ENCODE assay signal across 8 cellular contexts in the genomic region with DNA sequence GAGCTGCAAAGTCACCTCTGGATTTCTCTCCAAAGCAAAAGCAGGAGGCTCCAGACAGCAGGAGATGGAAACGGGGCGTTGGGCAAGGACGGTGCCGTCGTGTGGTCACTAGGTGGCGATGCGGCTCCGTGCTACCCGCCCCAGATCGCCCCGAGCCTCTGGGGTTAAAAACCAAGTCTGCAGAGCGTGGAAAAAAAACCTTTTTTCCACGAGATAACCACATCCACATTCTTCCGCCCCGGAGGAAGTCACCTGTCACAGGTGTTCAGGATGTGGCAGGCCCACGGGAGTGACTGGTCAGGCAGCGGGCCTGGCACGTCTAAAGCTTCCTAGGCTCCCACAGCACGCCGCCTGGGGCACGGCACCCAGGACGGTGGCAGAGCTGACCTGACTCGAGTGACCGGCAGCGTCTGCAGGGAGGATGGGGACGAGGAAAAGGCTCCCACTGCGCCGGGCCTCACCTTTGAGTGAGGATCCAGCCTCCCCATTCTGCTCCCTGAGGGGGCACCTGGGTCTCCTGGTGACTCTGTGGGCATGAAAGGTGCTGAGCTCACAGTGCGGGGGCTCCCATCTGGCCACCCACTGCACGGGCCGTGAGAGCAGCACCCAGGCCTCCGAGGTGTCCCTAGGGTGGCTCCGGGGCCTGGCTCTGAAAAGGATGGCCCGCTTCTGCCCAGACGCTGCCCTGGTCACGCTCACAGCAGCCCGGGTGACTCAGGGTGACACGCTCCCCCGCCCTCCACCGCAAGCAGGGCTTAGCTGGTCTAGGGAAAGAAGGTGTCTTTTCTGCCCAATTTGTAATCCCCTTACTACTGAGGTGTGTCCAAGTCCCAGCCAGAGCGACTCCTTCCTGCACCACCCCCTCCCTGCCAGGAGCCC. TPM values are rescaled to one million over a fixed set of nuclear protein-coding genes. Genes with fewer than 3 reads are reported as not detected.
DNase-seq lines count a peak whose midpoint lies in the region; ATAC-seq and TF ChIP-seq lines count a peak whose summit lies in the region.

No MANE protein-coding gene starts in this region.

- no peaks in the 10 kb centered on the region for H3K27me3 Mint-ChIP-seq in activated T-helper 17 cell treated with anti-CD3 and anti-CD28 coated beads, Interleukin-2, amount 50 U/mL, for 72 hours
- H3K27me3 Mint-ChIP-seq in neural crest cell (ENCODE audit: low read depth) = no peaks in the 10 kb centered on the region

- peak overlapping the region; percentile 37 for H3K4me3 Mint-ChIP-seq in activated T-helper 17 cell treated with anti-CD3 and anti-CD28 coated beads, Interleukin-2, amount 50 U/mL, for 72 hours
- H3K4me3 Mint-ChIP-seq in neural crest cell = no peak overlapping the region

- peak; percentile 77 for ATAC-seq in GM19467 (IDR thresholded peaks at IDR 0.05; ENCODE audit: unreplicated experiment)
- peak; percentile 95 for ATAC-seq in activated T-helper 17 cell treated with anti-CD3 and anti-CD28 coated beads, Interleukin-2, amount 50 U/mL, for 72 hours (replicated peaks)

- DNase-seq in CD1c-positive myeloid dendritic cell (ENCODE audit: extremely low spot score) = peak; percentile 81
- DNase-seq in KG1 (lab: John Stamatoyannopoulos, UW) = peak; percentile 52
- peak; percentile 78 for DNase-seq in RPMI8226
- peak; percentile 71 for DNase-seq in fibroblast of peridontal ligament (ENCODE audit: extremely low read depth)
- DNase-seq in neural crest cell (ENCODE audit: low read depth, low spot score) = peak; percentile 80
- DNase-seq in stromal cell of bone marrow (ENCODE audit: low read depth) = peak; percentile 43

- H3K4me1 Mint-ChIP-seq in activated T-helper 17 cell treated with anti-CD3 and anti-CD28 coated beads, Interleukin-2, amount 50 U/mL, for 72 hours = peaks cover 5% of the 10 kb centered on the region
- H3K4me1 Mint-ChIP-seq in neural crest cell = no peaks in the 10 kb centered on the region

- no peak overlapping the region for H3K27ac Mint-ChIP-seq in activated T-helper 17 cell treated with anti-CD3 and anti-CD28 coated beads, Interleukin-2, amount 50 U/mL, for 72 hours
- H3K27ac Mint-ChIP-seq in neural crest cell (ENCODE audit: unreplicated experiment) = no peak overlapping the region

- H3K36me3 Mint-ChIP-seq in activated T-helper 17 cell treated with anti-CD3 and anti-CD28 coated beads, Interleukin-2, amount 50 U/mL, for 72 hours (ENCODE audit: low read depth) = peaks cover 20% of the 10 kb centered on the region
- no peaks in the 10 kb centered on the region for H3K36me3 Mint-ChIP-seq in neural crest cell (ENCODE audit: low read depth)

- TF ChIP-seq CTCF in neural crest cell (conservative IDR thresholded peaks at IDR 0.05) = peak; percentile 98

- H3K9me3 Mint-ChIP-seq in activated T-helper 17 cell treated with anti-CD3 and anti-CD28 coated beads, Interleukin-2, amount 50 U/mL, for 72 hours = no peaks in the 10 kb centered on the region
- H3K9me3 Mint-ChIP-seq in neural crest cell = no peaks in the 10 kb centered on the region

RNA-seq across cellular contexts. Expression of gene FBXL18, which starts 18.7 kb away (rescaled TPM):
- 10 to 100 TPM in 1 of 2 donors, 1 to 10 TPM in 1; 6.6 to 13.2 TPM for total RNA-seq in activated T-helper 17 cell treated with anti-CD3 and anti-CD28 coated beads, Interleukin-2, amount 50 U/mL, for 72 hours
- 18.7 and 19.3 TPM in 2 replicates for total RNA-seq in neural crest cell

RNA-seq across cellular contexts. Expression of gene ACTB, which starts 35.5 kb away (rescaled TPM):
- over 10,000 TPM in 1 of 2 donors, 1,000 to 10,000 TPM in 1; 7,579 to 12,358 TPM for total RNA-seq in activated T-helper 17 cell treated with anti-CD3 and anti-CD28 coated beads, Interleukin-2, amount 50 U/mL, for 72 hours
- 4,381 and 4,551 TPM in 2 replicates for total RNA-seq in neural crest cell

Comparison
In these comparisons a context has a peak if more than half of its experiments do, and no peak if none do; other contexts are left out.
1. Peak in every context shown above with its lines: DNase-seq and ATAC-seq.